Comparison of ENCODE assay signal across 1 cellular context in the genomic region with DNA sequence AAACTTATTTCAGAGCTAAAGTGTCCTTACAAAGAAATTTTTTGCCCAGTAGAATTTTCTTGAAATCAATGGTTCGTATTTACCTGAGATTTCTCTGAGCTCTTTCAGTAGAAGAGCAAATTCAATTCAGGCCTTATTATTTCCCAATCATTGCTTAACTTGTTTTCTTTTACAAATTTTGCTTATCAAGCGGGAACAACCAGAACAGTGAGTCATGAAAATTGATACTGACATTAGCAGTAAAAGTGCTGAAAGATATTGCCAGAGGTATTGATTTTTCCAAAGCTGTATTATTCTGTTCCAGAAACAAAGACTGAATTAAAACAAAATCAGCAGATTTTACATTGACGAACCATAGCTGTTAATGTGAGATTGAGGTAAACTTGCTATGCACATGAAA.
TF ChIP-seq lines count a peak whose summit lies in the region.

No MANE protein-coding gene starts in this region.

TF ChIP-seq in HCT116, 20 proteins besides CTCF, POLR2A, EP300 and RAD21 (continued from another document):
- TF ChIP-seq EZH2phosphoT487 (IDR thresholded peaks at IDR 0.05; ENCODE audit: borderline replicate concordance) (no peak), ZFX (IDR thresholded peaks at IDR 0.05) (no peak), FOSL1 (IDR thresholded peaks at IDR 0.05; ENCODE audit: low read depth) (no peak)
- TF ChIP-seq, protein P1, sequence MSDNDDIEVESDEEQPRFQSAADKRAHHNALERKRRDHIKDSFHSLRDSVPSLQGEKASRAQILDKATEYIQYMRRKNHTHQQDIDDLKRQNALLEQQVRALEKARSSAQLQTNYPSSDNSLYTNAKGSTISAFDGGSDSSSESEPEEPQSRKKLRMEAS (IDR thresholded peaks at IDR 0.05): no peak
